ENCODE assay signal across 6 cellular contexts in the genomic region with DNA sequence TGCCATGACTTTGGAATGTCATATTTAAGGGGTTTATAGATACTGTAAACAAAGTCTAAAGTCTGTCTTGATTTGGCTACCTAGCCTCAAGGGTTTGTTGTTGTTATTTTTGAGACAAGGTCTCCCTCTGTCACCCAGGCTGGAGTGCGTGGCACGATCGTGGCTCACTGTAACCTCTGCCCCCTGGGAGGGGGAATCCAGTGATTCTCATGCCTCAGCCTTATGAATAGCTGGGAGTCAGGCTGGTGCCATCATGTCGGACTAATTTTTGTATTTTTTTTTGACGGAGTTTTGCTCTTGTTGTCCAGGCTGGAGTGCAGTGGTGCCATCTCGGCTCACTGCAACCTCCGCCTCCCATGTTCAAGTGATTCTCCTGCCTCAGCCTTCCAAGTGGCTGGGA.
DNase-seq lines count a peak whose midpoint lies in the region; ATAC-seq, FAIRE-seq and TF ChIP-seq lines count a peak whose summit lies in the region.
"Not testable (repeated sequence)": the region's sequence is repeated elsewhere in the genome, so short reads cannot be mapped to it uniquely, and the experiment has no call there.

No MANE protein-coding gene starts in this region.

- ATAC-seq in HCT116, K562: not testable (repeated sequence)

- 0% methylated on average over 7 of the region's 7 CpGs for WGBS in K562 (ENCODE audit: insufficient coverage, low coverage, missing lambda C conversion rate)

- not testable (repeated sequence) for H3K9me1 ChIP-seq in K562 (ENCODE audit: control insufficient read depth, insufficient read depth, low read length)

- H3K27me3 ChIP-seq in HCT116 (ENCODE audit: insufficient read depth, low read length); Karpas-422 (ENCODE audit: low read length): not testable (repeated sequence)
- H3K27me3 ChIP-seq in K562 (ENCODE audit: control insufficient read depth in 2 of 2, insufficient read depth in 2 of 2, low read length in 2 of 2): peaks cover 13 to 25% of the 10 kb centered on the region in 2 experiments; a peak in 4 of 5 replicates

- H3K9me3 ChIP-seq in HCT116 (ENCODE audit: control insufficient read depth in 1 of 2, insufficient read depth in 1 of 2, low read depth in 1 of 2, low read length in 2 of 2); Karpas-422 (ENCODE audit: low read length); K562 (replicated peaks; ENCODE audit: control insufficient read depth, insufficient read depth, low read depth, low read length); kidney (ENCODE audit: control insufficient read depth in 1 of 2, low read length in 2 of 2): not testable (repeated sequence)

- not testable (repeated sequence) for H4K20me1 ChIP-seq in HCT116 (ENCODE audit: insufficient read depth); Karpas-422 (ENCODE audit: insufficient read depth, low read depth, low read length); K562 (replicated peaks; ENCODE audit: control insufficient read depth, insufficient read depth, low read length)

- not testable (repeated sequence) for H3K9me2 ChIP-seq in HCT116 (ENCODE audit: insufficient read depth); Karpas-422 (replicated peaks; ENCODE audit: insufficient read depth, low read length)

- H3K79me2 ChIP-seq in HCT116 (ENCODE audit: insufficient read depth, low read length): peaks cover 12% of the 10 kb centered on the region
- not testable (repeated sequence) for H3K79me2 ChIP-seq in Karpas-422 (ENCODE audit: low read length); K562 (ENCODE audit: control insufficient read depth, insufficient read depth, low read length)

- not testable (repeated sequence) for H3K4me3 ChIP-seq in HCT116 (replicated peaks in 1 of 2; ENCODE audit: low read depth in 1 of 2, low read length in 2 of 2); Karpas-422 (ENCODE audit: low read length); K562; kidney (ENCODE audit: low read length in 2 of 2)

- RAD21 ChIA-PET in HCT116 (lab: Charles Lee; ENCODE audit: low non-redundant PET in 1 of 2, low total read pairs in 2 of 2, uncharacterized antibody in 2 of 2, unreplicated experiment in 2 of 2): not testable (repeated sequence)

- POLR2A ChIA-PET in HCT116 (lab: Charles Lee); K562 (lab: Yijun Ruan, JAX): not testable (repeated sequence)

- DNase-seq in HCT116 (ENCODE audit: low read depth, low spot score); K562 (ENCODE audit: extremely low read depth in 1 of 4, low spot score in 3 of 4): not testable (repeated sequence)
- peak; percentile 50 for DNase-seq in HT1080 (ENCODE audit: low read depth)
- peak; percentile 31 for DNase-seq in Karpas-422
- DNase-seq in islet precursor cell: peak; percentile 19
- DNase-seq in kidney: peak; percentile 52

- H3K4me2 ChIP-seq in HCT116 (ENCODE audit: low read length); Karpas-422 (ENCODE audit: low read depth, low read length, poor library complexity, severe bottlenecking); K562 (ENCODE audit: insufficient read depth, low read length): not testable (repeated sequence)

- TF ChIP-seq EP300 in K562 (IDR thresholded peaks at IDR 0.05; ENCODE audit: low read length): not testable (repeated sequence)

- not testable (repeated sequence) for H3K9ac ChIP-seq in HCT116 (ENCODE audit: low read length); Karpas-422 (ENCODE audit: low read length); K562 (ENCODE audit: insufficient read depth in 1 of 2, low read depth in 2 of 2, low read length in 2 of 2); kidney (ENCODE audit: low read length in 2 of 2)

- H3K36me3 ChIP-seq in HCT116 (ENCODE audit: control insufficient read depth in 1 of 2, insufficient read depth in 2 of 2, low read length in 2 of 2); Karpas-422 (ENCODE audit: insufficient read depth, low read length); K562 (ENCODE audit: control insufficient read depth, insufficient read depth, low read length); kidney (ENCODE audit: control insufficient read depth in 1 of 2, insufficient read depth in 2 of 2, low read length in 2 of 2): not testable (repeated sequence)

- TF ChIP-seq POLR2A in HCT116 (IDR thresholded peaks at IDR 0.05; ENCODE audit: borderline replicate concordance, extremely low read depth, insufficient read depth, insufficient read length); K562 (conservative IDR thresholded peaks at IDR 0.05): not testable (repeated sequence)

- intact Hi-C loops in HCT116 (cut with micrococcal nuclease); K562 (cut with micrococcal nuclease); kidney (cut with DNase I): not testable (repeated sequence)

- TSS peak; percentile 100 for BruUV-seq in HCT116 (replicated peaks; lab: Mats Ljungman, UMichigan)
- not testable (repeated sequence) for BruUV-seq in K562 (replicated peaks; lab: Mats Ljungman, UMichigan)

- H3K27ac ChIP-seq in HCT116 (ENCODE audit: low read depth, low read length); Karpas-422 (ENCODE audit: low read length); K562 (ENCODE audit: extremely low read depth, low read depth, low read length); kidney (ENCODE audit: low read depth in 2 of 2, low read length in 2 of 2): not testable (repeated sequence)

- not testable (repeated sequence) for TF ChIP-seq CTCF in HCT116 (IDR thresholded peaks at IDR 0.05 in 2 of 3, conservative IDR thresholded peaks at IDR 0.05 in 1 of 3; ENCODE audit: borderline replicate concordance in 1 of 3, insufficient read depth in 1 of 3, low read depth in 2 of 3, low read length in 2 of 3); K562 (IDR thresholded peaks at IDR 0.05 in 2 of 3, conservative IDR thresholded peaks at IDR 0.05 in 1 of 3; ENCODE audit: insufficient read depth in 2 of 3, low read depth in 1 of 3, low read length in 3 of 3); kidney (IDR thresholded peaks at IDR 0.05; ENCODE audit: borderline replicate concordance, extremely low read depth, insufficient read depth)

- in situ Hi-C loops in K562 (cut with MboI): not testable (repeated sequence)

- CTCF ChIA-PET in HCT116 (lab: Charles Lee): not testable (repeated sequence)
- CTCF ChIA-PET in K562 (lab: Yijun Ruan, JAX; ENCODE audit: low intra/inter-chr PET ratio): interaction anchor here (0.6 kb wide), 1 partner anchor 249 kb away, joined by 3 read pairs; no protein-coding TSS in a partner anchor

- not testable (repeated sequence) for TF ChIP-seq RAD21 in HCT116 (IDR thresholded peaks at IDR 0.05; ENCODE audit: low read depth); K562 (CRISPR knock-in tag; conservative IDR thresholded peaks at IDR 0.05 in 1 of 2, IDR thresholded peaks at IDR 0.05 in 1 of 2)

- not testable (repeated sequence) for FAIRE-seq in K562 (lab: Jason Lieb, UNC); kidney (lab: Jason Lieb, UNC)

- H3K4me1 ChIP-seq in HCT116 (ENCODE audit: control insufficient read depth in 1 of 2, insufficient read depth in 2 of 2, low read length in 2 of 2): peaks cover 8 to 14% of the 10 kb centered on the region in 2 experiments; a peak in 3 of 4 replicates
- not testable (repeated sequence) for H3K4me1 ChIP-seq in Karpas-422 (ENCODE audit: low read length); K562 (replicated peaks in 1 of 2; ENCODE audit: control insufficient read depth in 2 of 2, insufficient read depth in 2 of 2, low read length in 2 of 2); kidney (ENCODE audit: control insufficient read depth in 1 of 2, insufficient read depth in 1 of 2, low read depth in 1 of 2, low read length in 2 of 2)

- not testable (repeated sequence) for H2AFZ ChIP-seq in HCT116 (ENCODE audit: low read depth, low read length, poor library complexity, severe bottlenecking); Karpas-422 (ENCODE audit: low read length); K562 (ENCODE audit: low read depth, low read length)

TF ChIP-seq in K562, 482 proteins besides CTCF, POLR2A, EP300 and RAD21:
- 0 out of 2 replicates have a peak, but pooled peaks have one; percentile 14 for TF ChIP-seq POLR2H (tag; IDR thresholded peaks at IDR 0.05; ENCODE audit: low read depth)
